8 cellular contexts compared by ENCODE assay signal in the genomic region with DNA sequence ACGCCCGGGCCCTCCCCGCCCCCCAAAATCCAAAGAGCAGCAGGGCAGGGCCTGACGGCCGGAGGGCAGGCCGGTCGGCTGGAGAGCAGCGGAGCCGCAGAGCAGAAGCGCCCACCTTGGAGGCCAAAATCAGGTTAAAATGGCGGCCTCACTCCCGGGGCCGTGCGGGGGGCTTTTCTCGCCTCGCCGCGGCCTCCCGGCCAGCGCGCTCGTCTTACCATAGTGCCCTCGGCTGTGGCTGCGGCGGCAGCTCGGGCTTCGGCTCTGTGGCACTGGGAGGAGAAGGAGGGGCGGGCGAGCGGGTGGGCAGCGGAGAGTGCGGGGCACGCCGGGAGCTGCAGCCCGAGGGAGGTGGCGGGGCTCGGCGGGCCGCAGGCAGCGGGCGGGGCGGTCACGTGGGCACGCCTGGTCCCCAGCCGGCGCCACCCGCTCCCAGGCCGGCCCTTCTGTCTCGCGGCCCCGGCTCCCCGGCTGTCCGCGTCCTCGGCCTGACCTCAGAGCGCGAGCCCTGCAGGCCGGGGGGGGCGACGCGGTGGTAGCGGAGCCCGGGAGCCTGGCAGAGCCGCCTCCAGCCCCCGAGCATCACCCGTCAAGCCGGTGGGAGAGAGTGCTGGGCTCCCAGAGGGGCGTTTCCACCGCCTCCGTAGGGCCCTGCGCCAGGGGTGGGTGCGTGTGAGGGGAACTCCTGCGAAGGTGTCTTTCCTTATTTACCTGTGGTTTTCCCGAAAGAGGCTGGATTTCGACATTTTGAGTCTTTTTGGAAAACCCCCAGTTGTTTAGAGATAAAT. TPM values are rescaled to one million over a fixed set of nuclear protein-coding genes. Genes with fewer than 3 reads are reported as not detected.
DNase-seq lines count a peak whose midpoint lies in the region; ATAC-seq and TF ChIP-seq lines count a peak whose summit lies in the region.

A gene (minus strand): TSS at position 274 of the 788 bp plus-strand sequence. CDS start 53 bp downstream, at position 221.

- H3K4me1 Mint-ChIP-seq in activated B cell treated with CpG ODN at 0.5 μM for 24 hours, result peaks cover 32% of the 10 kb centered on the region

- CTCF ChIA-PET in activated B cell treated with CpG ODN at 0.5 μM for 24 hours (lab: Charles Lee), result interaction anchor here (1.5 to 1.7 kb wide), 2 partner anchors 8 to 41 kb away, joined by 8 to 9 read pairs; no protein-coding TSS in a partner anchor

- ATAC-seq in GM18867 (IDR thresholded peaks at IDR 0.05; ENCODE audit: unreplicated experiment) (peak; percentile 90), HG03095 (IDR thresholded peaks at IDR 0.05; ENCODE audit: unreplicated experiment) (peak; percentile 71), activated B cell treated with CpG ODN at 0.5 μM for 24 hours (ENCODE audit: low read depth) (peak; percentile 90)

- H3K36me3 Mint-ChIP-seq in activated B cell treated with CpG ODN at 0.5 μM for 24 hours (ENCODE audit: low read depth), result peaks cover 16% of the 10 kb centered on the region

- TF ChIP-seq CTCF in activated B cell treated with CpG ODN at 0.5 μM for 24 hours (IDR thresholded peaks at IDR 0.05), result no peak

- intact Hi-C loops in activated B cell treated with CpG ODN at 0.5 μM for 24 hours (cut with micrococcal nuclease), result loop anchor here (1.0 to 10.0 kb wide), 7 partner anchors 14 to 1110 kb away; a partner anchor contains a TSS

- no peaks in the 10 kb centered on the region for H3K9me3 Mint-ChIP-seq in activated B cell treated with CpG ODN at 0.5 μM for 24 hours

- H3K27me3 Mint-ChIP-seq in activated B cell treated with CpG ODN at 0.5 μM for 24 hours, result no peaks in the 10 kb centered on the region

- H3K4me3 Mint-ChIP-seq in activated B cell treated with CpG ODN at 0.5 μM for 24 hours, result peak within 1 kb of the TSS; percentile 92

- POLR2A ChIA-PET in activated B cell treated with CpG ODN at 0.5 μM for 24 hours (lab: Charles Lee), result interaction anchor here (0.6 to 2.5 kb wide), 7 partner anchors 8 to 690 kb away, joined by 3 to 11 read pairs (median 5); a partner anchor contains a TSS

- H3K27ac Mint-ChIP-seq in activated B cell treated with CpG ODN at 0.5 μM for 24 hours, result peak within 1 kb of the TSS; percentile 89

- in situ Hi-C loops in ACHN (cut with HindIII; ENCODE audit: low pct_ligation_motif_present, low pct_unique_long_range_greater_than_20kb, low sequenced_read_pairs), result no loop called here

- peak; percentile 72 for DNase-seq in ACHN
- peak; percentile 89 for DNase-seq in NCI-H2171 treated with DMSO at 0.1 percent for 48 hours (lab: John Stamatoyannopoulos, UW)
- DNase-seq in activated B cell treated with CpG ODN at 0.5 μM for 24 hours, result peak; percentile 80
- peak; percentile 75 for DNase-seq in central memory CD4-positive, alpha-beta T cell
- peak; percentile 69 for DNase-seq in iris pigment epithelial cell (ENCODE audit: low read depth)
- peak; percentile 51 to 58 for DNase-seq in stimulated activated CD4-positive, alpha-beta T cell treated with anti-CD3 and anti-CD28 coated beads, Interleukin-12 subunit alpha, Interleukin-12 subunit beta, amount 100 ng/mL, for 24 hours (ENCODE audit: low read depth in 2 of 2)

RNA-seq across cellular contexts. Expression of the gene that starts here (rescaled TPM):
- total RNA-seq in activated B cell treated with CpG ODN at 0.5 μM for 24 hours, result 19.1 and 20.8 TPM in 2 replicates

Comparison
In these comparisons a context has a peak if more than half of its experiments do, and no peak if none do; other contexts are left out.
1. Peak in every context shown above with its lines: DNase-seq and ATAC-seq.